1 cellular context compared by ENCODE assay signal in genomic region chr12:6958609-6959375, GRCh38.
TF ChIP-seq lines count a peak whose summit lies in the region.

No MANE protein-coding gene starts in this region.

TF ChIP-seq in H1, 55 proteins besides CTCF, POLR2A, EP300 and RAD21 (continued from another document):
- TF ChIP-seq KDM4A (IDR thresholded peaks at IDR 0.05; ENCODE audit: low read depth, low read length, severe bottlenecking) (no peak), CHD7 (IDR thresholded peaks at IDR 0.05; ENCODE audit: insufficient replicate concordance, low read length) (no peak), SP4 (IDR thresholded peaks at IDR 0.05; ENCODE audit: low read length) (no peak), SIN3A (conservative IDR thresholded peaks at IDR 0.05 in 1 of 2, IDR thresholded peaks at IDR 0.05 in 1 of 2; ENCODE audit: low read depth in 1 of 2, low read length in 2 of 2) (no peak), KDM5A (IDR thresholded peaks at IDR 0.05; ENCODE audit: low read length) (no peak), POLR2AphosphoS5 (IDR thresholded peaks at IDR 0.05; ENCODE audit: low read depth, low read length) (no peak), MAX (IDR thresholded peaks at IDR 0.05) (no peak), CTBP2 (IDR thresholded peaks at IDR 0.05; ENCODE audit: borderline replicate concordance, insufficient read depth, insufficient read length, low read length) (no peak), CEBPB (IDR thresholded peaks at IDR 0.05; ENCODE audit: low read depth, low read length) (no peak), SAP30 (IDR thresholded peaks at IDR 0.05; ENCODE audit: insufficient read depth, insufficient replicate concordance, low read length) (no peak), SP2 (IDR thresholded peaks at IDR 0.05; ENCODE audit: low read length) (no peak), SIX5 (IDR thresholded peaks at IDR 0.05; ENCODE audit: low read depth, low read length) (no peak), TEAD4 (IDR thresholded peaks at IDR 0.05; ENCODE audit: low read depth, low read length) (no peak)
TF ChIP-seq in H1: peak in this region for 0.
